21 cellular contexts compared by ENCODE assay signal in genomic region chr5:155459889-155460500, GRCh38.
"Had no signal": no experiment of that assay in that cellular context is flagged by ENCODE, and none has a peak within 500 bp of the region (broad histone marks: within the 10 kb centered on the region; RNA-seq: fewer than 3 reads in every experiment).

No MANE protein-coding gene starts in this region.

- H3K36me3 Mint-ChIP-seq: activated CD4-positive, alpha-beta memory T cell treated with anti-CD3 and anti-CD28 coated beads for 36 hours; activated naive CD4-positive, alpha-beta T cell treated with anti-CD3 and anti-CD28 coated beads, Interleukin-2, amount 10 ng/mL, durations not matched to agents 7 days and 5 days; activated naive CD8-positive, alpha-beta T cell treated with anti-CD3 and anti-CD28 coated beads, Interleukin-2, amount 10 ng/mL, durations not matched to agents 7 days and 5 days; natural killer cell treated with Interleukin-12 subunit alpha and Interleukin-12 subunit beta and Interleukin-15 and Interleukin-18, amount 100 ng/mL, for 72 hours had no signal

- H3K36me3 ChIP-seq: brain microvascular endothelial cell, esophagus squamous epithelium, heart right ventricle, left ventricle myocardium inferior, spleen, tibial nerve had no signal

- ATAC-seq: heart right ventricle; mucosa of descending colon; natural killer cell treated with Interleukin-12 subunit alpha and Interleukin-12 subunit beta and Interleukin-15 and Interleukin-18, amount 100 ng/mL, for 72 hours; right cardiac atrium had no signal

- DNase-seq: activated CD4-positive, alpha-beta memory T cell treated with anti-CD3 and anti-CD28 coated beads for 36 hours; activated CD4-positive, alpha-beta T cell treated with anti-CD3 and anti-CD28 coated beads, Interleukin-2, amount 10 ng/mL, durations not matched to agents 24 days and 14 days; activated CD4-positive, CD25-positive, alpha-beta regulatory T cell treated with anti-CD3 and anti-CD28 coated beads, Interleukin-2, amount 50 U/mL, for 72 hours; activated CD8-positive, alpha-beta memory T cell treated with anti-CD3 and anti-CD28 coated beads, Interleukin-2, amount 50 U/mL, for 48 hours; activated gamma-delta T cell; activated naive CD4-positive, alpha-beta T cell treated with anti-CD3 and anti-CD28 coated beads, Interleukin-2, amount 10 ng/mL, durations not matched to agents 7 days and 5 days; activated naive CD8-positive, alpha-beta T cell treated with anti-CD3 and anti-CD28 coated beads, Interleukin-2, amount 10 ng/mL, durations not matched to agents 7 days and 5 days; activated T-cell treated with anti-CD3 and anti-CD28 coated beads, Interleukin-2, amount 50 U/mL, for 24 hours; amniotic stem cell; brain microvascular endothelial cell; caudate nucleus; esophagus squamous epithelium; foreskin melanocyte; heart right ventricle; left ventricle myocardium inferior; mucosa of descending colon; right cardiac atrium; spleen; stimulated activated naive CD4-positive, alpha-beta T cell treated with Interleukin-2 at 50 U/mL for 16 hours had no signal

- H3K4me3 ChIP-seq: esophagus squamous epithelium, heart right ventricle, left ventricle myocardium inferior, mucosa of descending colon, spleen, tibial nerve had no signal

- H3K9me3 Mint-ChIP-seq: activated CD4-positive, alpha-beta memory T cell treated with anti-CD3 and anti-CD28 coated beads for 36 hours; activated CD4-positive, alpha-beta T cell treated with anti-CD3 and anti-CD28 coated beads, Interleukin-2, amount 10 ng/mL, durations not matched to agents 24 days and 14 days; activated naive CD4-positive, alpha-beta T cell treated with anti-CD3 and anti-CD28 coated beads, Interleukin-2, amount 10 ng/mL, durations not matched to agents 7 days and 5 days; activated naive CD8-positive, alpha-beta T cell treated with anti-CD3 and anti-CD28 coated beads, Interleukin-2, amount 10 ng/mL, durations not matched to agents 7 days and 5 days; activated T-cell treated with anti-CD3 and anti-CD28 coated beads, Interleukin-2, amount 50 U/mL, for 24 hours had no signal

- H3K4me3 Mint-ChIP-seq: activated CD4-positive, alpha-beta memory T cell treated with anti-CD3 and anti-CD28 coated beads for 36 hours; activated CD4-positive, alpha-beta T cell treated with anti-CD3 and anti-CD28 coated beads, Interleukin-2, amount 10 ng/mL, durations not matched to agents 24 days and 14 days; activated naive CD4-positive, alpha-beta T cell treated with anti-CD3 and anti-CD28 coated beads, Interleukin-2, amount 10 ng/mL, durations not matched to agents 7 days and 5 days; activated naive CD8-positive, alpha-beta T cell treated with anti-CD3 and anti-CD28 coated beads, Interleukin-2, amount 10 ng/mL, durations not matched to agents 7 days and 5 days; activated T-cell treated with anti-CD3 and anti-CD28 coated beads, Interleukin-2, amount 50 U/mL, for 24 hours; natural killer cell treated with Interleukin-12 subunit alpha and Interleukin-12 subunit beta and Interleukin-15 and Interleukin-18, amount 100 ng/mL, for 72 hours had no signal

- H3K27me3 ChIP-seq: brain microvascular endothelial cell, esophagus squamous epithelium, heart right ventricle, spleen, tibial nerve had no signal

- H3K4me1 Mint-ChIP-seq: activated CD4-positive, alpha-beta T cell treated with anti-CD3 and anti-CD28 coated beads, Interleukin-2, amount 10 ng/mL, durations not matched to agents 24 days and 14 days; activated naive CD4-positive, alpha-beta T cell treated with anti-CD3 and anti-CD28 coated beads, Interleukin-2, amount 10 ng/mL, durations not matched to agents 7 days and 5 days; activated naive CD8-positive, alpha-beta T cell treated with anti-CD3 and anti-CD28 coated beads, Interleukin-2, amount 10 ng/mL, durations not matched to agents 7 days and 5 days had no signal

- H3K9me3 ChIP-seq: esophagus squamous epithelium, mucosa of descending colon had no signal

- H3K4me1 ChIP-seq: esophagus squamous epithelium, heart right ventricle, left ventricle myocardium inferior, spleen, tibial nerve had no signal

- H3K27me3 Mint-ChIP-seq: activated CD4-positive, alpha-beta memory T cell treated with anti-CD3 and anti-CD28 coated beads for 36 hours; activated CD4-positive, alpha-beta T cell treated with anti-CD3 and anti-CD28 coated beads, Interleukin-2, amount 10 ng/mL, durations not matched to agents 24 days and 14 days; activated naive CD4-positive, alpha-beta T cell treated with anti-CD3 and anti-CD28 coated beads, Interleukin-2, amount 10 ng/mL, durations not matched to agents 7 days and 5 days; activated naive CD8-positive, alpha-beta T cell treated with anti-CD3 and anti-CD28 coated beads, Interleukin-2, amount 10 ng/mL, durations not matched to agents 7 days and 5 days; activated T-cell treated with anti-CD3 and anti-CD28 coated beads, Interleukin-2, amount 50 U/mL, for 24 hours; natural killer cell treated with Interleukin-12 subunit alpha and Interleukin-12 subunit beta and Interleukin-15 and Interleukin-18, amount 100 ng/mL, for 72 hours had no signal

- H3K27ac ChIP-seq: brain microvascular endothelial cell, esophagus squamous epithelium, heart right ventricle, left ventricle myocardium inferior, spleen, tibial nerve had no signal

- H3K27ac Mint-ChIP-seq: activated CD4-positive, alpha-beta memory T cell treated with anti-CD3 and anti-CD28 coated beads for 36 hours; activated CD4-positive, alpha-beta T cell treated with anti-CD3 and anti-CD28 coated beads, Interleukin-2, amount 10 ng/mL, durations not matched to agents 24 days and 14 days; activated naive CD4-positive, alpha-beta T cell treated with anti-CD3 and anti-CD28 coated beads, Interleukin-2, amount 10 ng/mL, durations not matched to agents 7 days and 5 days; activated naive CD8-positive, alpha-beta T cell treated with anti-CD3 and anti-CD28 coated beads, Interleukin-2, amount 10 ng/mL, durations not matched to agents 7 days and 5 days; activated T-cell treated with anti-CD3 and anti-CD28 coated beads, Interleukin-2, amount 50 U/mL, for 24 hours; natural killer cell treated with Interleukin-12 subunit alpha and Interleukin-12 subunit beta and Interleukin-15 and Interleukin-18, amount 100 ng/mL, for 72 hours had no signal
